ENCODE assay signal across 12 cellular contexts in genomic region chr12:2212971-2213869, GRCh38.
DNase-seq lines count a peak whose midpoint lies in the region; ATAC-seq and TF ChIP-seq lines count a peak whose summit lies in the region.
"Had no signal": no experiment of that assay in that cellular context is flagged by ENCODE, and none has a peak within 500 bp of the region (broad histone marks: within the 10 kb centered on the region; RNA-seq: fewer than 3 reads in every experiment).

No MANE protein-coding gene starts in this region.

- DNase-seq in ELF-1 (ENCODE audit: low read depth, low spot score): peak; percentile 87
- peak; percentile 53 to 69 for DNase-seq in NCI-H526 (lab: John Stamatoyannopoulos, UW)
- DNase-seq in esophagus squamous epithelium (lab: John Stamatoyannopoulos, UW): no peak
- no peak for DNase-seq in SIG-M5 treated with dmso at 0.1 percent for 504 hours (lab: John Stamatoyannopoulos, UW; ENCODE audit: unreplicated experiment)
- no peak for DNase-seq in progenitor cell of endocrine pancreas (ENCODE audit: low spot score, unreplicated experiment)
- DNase-seq: effector CD8-positive, alpha-beta T cell; Kasumi-1 had no signal

- H3K4me3 ChIP-seq in esophagus squamous epithelium: no peak overlapping the region
- H3K4me3 ChIP-seq: prostate gland had no signal

- peaks cover 0 to 8% (median 0%) of the 10 kb centered on the region in 4 donors for H3K27me3 ChIP-seq in esophagus squamous epithelium

- H3K27ac ChIP-seq in esophagus squamous epithelium: peak overlapping the region in 3 of 4 donors; percentile 17 to 42 (median 37)
- H3K27ac ChIP-seq: prostate gland had no signal

- intact Hi-C loops in esophagus squamous epithelium (cut with DNase I): no loop called here

- H3K36me3 ChIP-seq in esophagus squamous epithelium: no peaks in the 10 kb centered on the region
- H3K36me3 ChIP-seq: prostate gland had no signal

- H3K27ac Mint-ChIP-seq in nephron: peak overlapping the region; percentile 92 to 97 (median 96)
- H3K27ac Mint-ChIP-seq in progenitor cell of endocrine pancreas: no peak overlapping the region
- H3K27ac Mint-ChIP-seq: activated T-helper 17 cell treated with anti-CD3 and anti-CD28 coated beads, Interleukin-2, amount 50 U/mL, for 72 hours had no signal

- H3K9me3 Mint-ChIP-seq in nephron (no peaks in the 10 kb centered on the region), progenitor cell of endocrine pancreas (ENCODE audit: low read depth) (no peaks in the 10 kb centered on the region)
- H3K9me3 Mint-ChIP-seq: activated T-helper 17 cell treated with anti-CD3 and anti-CD28 coated beads, Interleukin-2, amount 50 U/mL, for 72 hours had no signal

- TF ChIP-seq CTCF in esophagus squamous epithelium (IDR thresholded peaks at IDR 0.05) (no peak), nephron (IDR thresholded peaks at IDR 0.05; ENCODE audit: unreplicated experiment in 3 of 3) (no peak), progenitor cell of endocrine pancreas (IDR thresholded peaks at IDR 0.05; ENCODE audit: unreplicated experiment) (no peak)

- ATAC-seq in GM21786 (IDR thresholded peaks at IDR 0.05; ENCODE audit: unreplicated experiment): no peak
- no peak for ATAC-seq in GM18873 (IDR thresholded peaks at IDR 0.05; ENCODE audit: low FRiP score, unreplicated experiment)
- ATAC-seq: activated T-helper 17 cell treated with anti-CD3 and anti-CD28 coated beads, Interleukin-2, amount 50 U/mL, for 72 hours had no signal

- no peak for TF ChIP-seq POLR2A in esophagus squamous epithelium (IDR thresholded peaks at IDR 0.05)

- H3K4me1 ChIP-seq in esophagus squamous epithelium: peaks cover 0 to 8% (median 0%) of the 10 kb centered on the region in 3 donors
- H3K4me1 ChIP-seq: prostate gland had no signal

- H3K4me3 Mint-ChIP-seq in nephron: peak overlapping the region; percentile 5 to 35 (median 17)
- no peak overlapping the region for H3K4me3 Mint-ChIP-seq in progenitor cell of endocrine pancreas (ENCODE audit: low read depth)
- H3K4me3 Mint-ChIP-seq: activated T-helper 17 cell treated with anti-CD3 and anti-CD28 coated beads, Interleukin-2, amount 50 U/mL, for 72 hours had no signal

- peaks cover 36% of the 10 kb centered on the region for H3K4me1 Mint-ChIP-seq in nephron
- peaks cover 20% of the 10 kb centered on the region for H3K4me1 Mint-ChIP-seq in progenitor cell of endocrine pancreas (ENCODE audit: low read depth)
- H3K4me1 Mint-ChIP-seq: activated T-helper 17 cell treated with anti-CD3 and anti-CD28 coated beads, Interleukin-2, amount 50 U/mL, for 72 hours had no signal

- H3K27me3 Mint-ChIP-seq in nephron (ENCODE audit: low read depth): no peaks in the 10 kb centered on the region
- peaks cover 5% of the 10 kb centered on the region for H3K27me3 Mint-ChIP-seq in progenitor cell of endocrine pancreas

- WGBS in esophagus squamous epithelium, 2 donors: 46 to 48% methylated on average over 16 to 18 of the region's 21 CpGs

- H3K36me3 Mint-ChIP-seq in nephron (ENCODE audit: low read depth): no peaks in the 10 kb centered on the region
- no peaks in the 10 kb centered on the region for H3K36me3 Mint-ChIP-seq in progenitor cell of endocrine pancreas (ENCODE audit: insufficient read depth)

- H3K9me3 ChIP-seq in esophagus squamous epithelium: no peaks in the 10 kb centered on the region
- H3K9me3 ChIP-seq: prostate gland had no signal

Comparison
In these comparisons a context has a peak if more than half of its experiments do, and no peak if none do; other contexts are left out.
1. DNase-seq: peak in ELF-1 (single experiment) and NCI-H526 (2 of 2); none in esophagus squamous epithelium (single experiment), SIG-M5 treated with dmso at 0.1 percent for 504 hours (single experiment) and progenitor cell of endocrine pancreas (single experiment).